20 cellular contexts compared by ENCODE assay signal in the genomic region with DNA sequence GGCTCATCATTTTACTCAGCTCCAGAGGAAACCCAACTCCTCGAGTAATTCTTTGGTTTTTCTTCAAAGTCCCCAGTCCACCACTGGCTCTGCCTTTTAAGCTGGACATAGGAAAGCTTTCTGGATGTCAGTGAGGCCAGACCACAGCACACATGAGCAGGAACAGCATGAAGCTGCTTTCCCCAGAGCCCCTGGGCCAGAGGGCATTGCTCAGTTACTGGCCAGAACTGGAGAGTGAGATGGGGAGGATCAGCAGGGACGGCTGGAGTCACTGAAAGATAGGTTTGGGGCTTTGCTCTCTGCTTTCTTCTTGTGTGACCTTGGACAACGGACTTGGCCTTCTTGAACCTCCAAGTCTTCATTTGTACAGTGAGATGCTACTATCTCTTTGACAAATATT. TPM values are rescaled to one million over a fixed set of nuclear protein-coding genes. Genes with fewer than 3 reads are reported as not detected.
DNase-seq lines count a peak whose midpoint lies in the region; ATAC-seq, FAIRE-seq and TF ChIP-seq lines count a peak whose summit lies in the region.
"Had no signal": no experiment of that assay in that cellular context is flagged by ENCODE, and none has a peak within 500 bp of the region (broad histone marks: within the 10 kb centered on the region; RNA-seq: fewer than 3 reads in every experiment).

No MANE protein-coding gene starts in this region.

- RAD21 ChIA-PET in GM12878 (lab: Charles Lee; ENCODE audit: unreplicated experiment) = no interaction called here

- H3K4me3 ChIP-seq in HepG2 (replicated peaks in 1 of 3; ENCODE audit: insufficient read depth in 1 of 3, low read depth in 2 of 3, low read length in 3 of 3) (peak overlapping the region in 1 of 3 experiments; percentile 55; a peak in 1 of 6 replicates), right lobe of liver (no peak overlapping the region), GM12878 (no peak overlapping the region)
- H3K4me3 ChIP-seq: BLaER1 treated with 17β-estradiol and CSF1 and Interleukin-3, amounts not matched to agents 10 nM and 100 nM; GM23338 had no signal

- H3K36me3 Mint-ChIP-seq in stimulated activated memory B cell treated with anti-CD40 and anti-IgM and Interleukin-4, amounts not matched to agents 10 μg/mL and 1 μg/mL and 100 μg/mL, for 72 hours = peaks cover 32% of the 10 kb centered on the region

- peak; percentile 31 for ATAC-seq in HepG2
- ATAC-seq in right lobe of liver = no peak
- no peak for ATAC-seq in GM12878
- no peak for ATAC-seq in stimulated activated memory B cell treated with anti-CD40 and anti-IgM and Interleukin-4, amounts not matched to agents 10 μg/mL and 1 μg/mL and 100 μg/mL, for 72 hours
- ATAC-seq: CD8-positive, alpha-beta T cell; GM23338 had no signal

- WGBS in HepG2 (ENCODE audit: low lambda C conversion rate) = 34% methylated on average over 3 of the region's 3 CpGs
- WGBS in right lobe of liver (ENCODE audit: insufficient coverage, low coverage, low lambda C conversion rate, missing lambda C conversion rate) = 78% methylated on average over 3 of the region's 3 CpGs
- 43% methylated on average over 3 of the region's 3 CpGs for whole genome bisulfite sequencing in GM12878 (ENCODE audit: insufficient coverage, insufficient replicate concordance, low lambda C conversion rate, missing lambda C conversion rate)

- TF ChIP-seq RAD21 in HepG2 (CRISPR knock-in tag; IDR thresholded peaks at IDR 0.05) (no peak), GM12878 (IDR thresholded peaks at IDR 0.05; ENCODE audit: insufficient read depth, low read depth, low read length) (no peak)

- H2AFZ ChIP-seq in HepG2 (ENCODE audit: low read length) = no peak overlapping the region
- no peak overlapping the region for H2AFZ ChIP-seq in GM12878 (ENCODE audit: control insufficient read depth, low read depth, low read length)
- H2AFZ ChIP-seq: GM23338 had no signal

- no TSS peak for BruUV-seq in HepG2 (replicated peaks; lab: Mats Ljungman, UMichigan)
- no TSS peak for BruUV-seq in GM12878 (replicated peaks; lab: Mats Ljungman, UMichigan)

- H3K4me2 ChIP-seq in HepG2 (ENCODE audit: low read depth, low read length) (peak overlapping the region; percentile 72), GM12878 (ENCODE audit: control insufficient read depth, insufficient read depth) (no peak overlapping the region)
- H3K4me2 ChIP-seq: BLaER1 treated with 17β-estradiol and CSF1 and Interleukin-3, amounts not matched to agents 10 nM and 100 nM; GM23338 had no signal

- H3K4me1 ChIP-seq in HepG2 (ENCODE audit: insufficient read depth, low read length) (peaks cover 38% of the 10 kb centered on the region), right lobe of liver (peaks cover 0 to 8% (median 2%) of the 10 kb centered on the region in 4 donors), GM12878 (ENCODE audit: control insufficient read depth, insufficient read depth, low read length) (no peaks in the 10 kb centered on the region)
- H3K4me1 ChIP-seq: BLaER1 treated with 17β-estradiol and CSF1 and Interleukin-3, amounts not matched to agents 10 nM and 100 nM had no signal

- POLR2A ChIA-PET in HepG2 (lab: Yijun Ruan, JAX) (no interaction called here), GM12878 (lab: Charles Lee) (no interaction called here)

- peak overlapping the region; percentile 1 for H3K27ac Mint-ChIP-seq in stimulated activated memory B cell treated with anti-CD40 and anti-IgM and Interleukin-4, amounts not matched to agents 10 μg/mL and 1 μg/mL and 100 μg/mL, for 72 hours
- H3K27ac Mint-ChIP-seq: CD8-positive, alpha-beta T cell; GM23338 had no signal

- TF ChIP-seq EP300 in HepG2 (IDR thresholded peaks at IDR 0.05; ENCODE audit: low read depth in 2 of 2, low read length in 2 of 2) (no peak), HepG2 (CRISPR knock-in tag; IDR thresholded peaks at IDR 0.05; ENCODE audit: borderline replicate concordance) (no peak), GM12878 (IDR thresholded peaks at IDR 0.05; ENCODE audit: borderline replicate concordance in 1 of 2, control insufficient read depth in 1 of 2, low read depth in 2 of 2, low read length in 2 of 2) (no peak)

- SMC1A ChIA-PET in GM12878 (lab: Charles Lee; ENCODE audit: uncharacterized antibody, unreplicated experiment) = no interaction called here

- H3K4me1 Mint-ChIP-seq in stimulated activated memory B cell treated with anti-CD40 and anti-IgM and Interleukin-4, amounts not matched to agents 10 μg/mL and 1 μg/mL and 100 μg/mL, for 72 hours = no peaks in the 10 kb centered on the region
- H3K4me1 Mint-ChIP-seq: GM23338 had no signal

- H3K36me3 ChIP-seq in HepG2 (replicated peaks in 1 of 2; ENCODE audit: control insufficient read depth in 1 of 2, insufficient read depth in 2 of 2, low read length in 2 of 2) = no peaks in the 10 kb centered on the region
- peaks cover 0 to 13% (median 0%) of the 10 kb centered on the region in 4 donors for H3K36me3 ChIP-seq in right lobe of liver
- no peaks in the 10 kb centered on the region; a peak in 2 of 4 replicates for H3K36me3 ChIP-seq in GM12878 (ENCODE audit: control insufficient read depth in 2 of 2, insufficient read depth in 2 of 2, low read length in 1 of 2)

- H3K27ac ChIP-seq in HepG2 (ENCODE audit: extremely low read length, insufficient read depth, low read length) = no peak overlapping the region
- H3K27ac ChIP-seq in right lobe of liver = no peak overlapping the region
- no peak overlapping the region for H3K27ac ChIP-seq in GM12878 (ENCODE audit: control insufficient read depth, insufficient read depth)
- H3K27ac ChIP-seq: BLaER1 treated with 17β-estradiol and CSF1 and Interleukin-3, amounts not matched to agents 10 nM and 100 nM had no signal

- no peak overlapping the region for H3K4me3 Mint-ChIP-seq in stimulated activated memory B cell treated with anti-CD40 and anti-IgM and Interleukin-4, amounts not matched to agents 10 μg/mL and 1 μg/mL and 100 μg/mL, for 72 hours
- H3K4me3 Mint-ChIP-seq: CD8-positive, alpha-beta T cell; GM23338; IgD-negative memory B cell had no signal

- intact Hi-C loops in HepG2 (cut with micrococcal nuclease; ENCODE audit: unreplicated experiment) (no loop called here), right lobe of liver (cut with DNase I) (no loop called here), GM12878 (cut with micrococcal nuclease; ENCODE audit: unreplicated experiment) (loop anchor here (5.0 kb wide), 1 partner anchor 308 kb away; no protein-coding TSS in a partner anchor)

- no peaks in the 10 kb centered on the region for H3K9me3 Mint-ChIP-seq in stimulated activated memory B cell treated with anti-CD40 and anti-IgM and Interleukin-4, amounts not matched to agents 10 μg/mL and 1 μg/mL and 100 μg/mL, for 72 hours
- H3K9me3 Mint-ChIP-seq: CD8-positive, alpha-beta T cell; GM23338; IgD-negative memory B cell had no signal

- H4K20me1 ChIP-seq in HepG2 (ENCODE audit: insufficient read depth, low read length) = no peaks in the 10 kb centered on the region
- no peaks in the 10 kb centered on the region for H4K20me1 ChIP-seq in GM12878 (ENCODE audit: control insufficient read depth, insufficient read depth)

- no peak for TF ChIP-seq CTCF in HepG2 (CRISPR knock-in tag; IDR thresholded peaks at IDR 0.05)
- no peak for TF ChIP-seq CTCF in right lobe of liver (IDR thresholded peaks at IDR 0.05)
- no peak for TF ChIP-seq CTCF in GM12878 (IDR thresholded peaks at IDR 0.05 in 2 of 3, conservative IDR thresholded peaks at IDR 0.05 in 1 of 3; ENCODE audit: control insufficient read depth in 2 of 3, extremely low read depth in 1 of 3, insufficient read depth in 1 of 3, low read depth in 3 of 3, low read length in 3 of 3)

- CTCF ChIA-PET in HepG2 (lab: Yijun Ruan, JAX; ENCODE audit: low intra/inter-chr PET ratio, low total read pairs) = no interaction called here
- CTCF ChIA-PET in GM12878 (lab: Yijun Ruan, JAX) = interaction anchor here (0.6 kb wide), 1 partner anchor 461 kb away, joined by 3 read pairs; no protein-coding TSS in a partner anchor

- H3K9me3 ChIP-seq in HepG2 (ENCODE audit: low read length) = no peaks in the 10 kb centered on the region
- H3K9me3 ChIP-seq in right lobe of liver = no peaks in the 10 kb centered on the region
- H3K9me3 ChIP-seq in GM12878 (replicated peaks; ENCODE audit: control insufficient read depth, insufficient read depth, low read length) = no peaks in the 10 kb centered on the region
- H3K9me3 ChIP-seq: BLaER1 treated with 17β-estradiol and CSF1 and Interleukin-3, amounts not matched to agents 10 nM and 100 nM had no signal

- no peaks in the 10 kb centered on the region for H3K27me3 Mint-ChIP-seq in stimulated activated memory B cell treated with anti-CD40 and anti-IgM and Interleukin-4, amounts not matched to agents 10 μg/mL and 1 μg/mL and 100 μg/mL, for 72 hours

- FAIRE-seq in HepG2 (lab: Jason Lieb, UNC) = no peak
- peak; percentile 35 for FAIRE-seq in GM12878 (lab: Jason Lieb, UNC)
- FAIRE-seq: GM12891, GM18507, H54, HTR-8/SVneo had no signal

- in situ Hi-C loops in HepG2 (cut with HindIII; ENCODE audit: extremely low pct_ligation_motif_present, low pct_unique_long_range_greater_than_20kb) (no loop called here), GM12878 (cut with MboI) (no loop called here)

- no peaks in the 10 kb centered on the region for H3K79me2 ChIP-seq in HepG2 (ENCODE audit: insufficient read depth, low read length)
- H3K79me2 ChIP-seq in GM12878 (ENCODE audit: control insufficient read depth, insufficient read depth, low read length) = no peaks in the 10 kb centered on the region

- H3K27me3 ChIP-seq in HepG2 (ENCODE audit: control insufficient read depth in 1 of 2, insufficient read depth in 2 of 2, low read length in 2 of 2) = peaks cover 5 to 39% of the 10 kb centered on the region in 2 experiments
- H3K27me3 ChIP-seq in right lobe of liver = no peaks in the 10 kb centered on the region
- no peaks in the 10 kb centered on the region for H3K27me3 ChIP-seq in GM12878 (replicated peaks in 1 of 2; ENCODE audit: control insufficient read depth in 2 of 2, insufficient read depth in 2 of 2, low read length in 1 of 2)
- H3K27me3 ChIP-seq: BLaER1 treated with 17β-estradiol and CSF1 and Interleukin-3, amounts not matched to agents 10 nM and 100 nM had no signal

- no peak for TF ChIP-seq POLR2A in HepG2 (IDR thresholded peaks at IDR 0.05; ENCODE audit: insufficient read depth in 1 of 2, low read depth in 2 of 2, low read length in 2 of 2)
- no peak for TF ChIP-seq POLR2A in right lobe of liver (IDR thresholded peaks at IDR 0.05)
- TF ChIP-seq POLR2A in GM12878 (IDR thresholded peaks at IDR 0.05; ENCODE audit: low read depth, low read length) = no peak

- DNase-seq in HepG2 (ENCODE audit: low spot score) (no peak), right lobe of liver (no peak), GM12878 (ENCODE audit: low read depth, low spot score) (no peak), NCI-H2196 (lab: John Stamatoyannopoulos, UW; ENCODE audit: unreplicated experiment) (no peak), NCI-H1092 (lab: John Stamatoyannopoulos, UW) (no peak), GM03348 (ENCODE audit: low spot score) (no peak)
- DNase-seq: 8988T; Calu3; CD8-positive, alpha-beta T cell; DMS79 treated with DMSO at 0.1 percent for 48 hours; GF-D8; HCEC 1CT had no signal

- H3K9ac ChIP-seq in HepG2 (ENCODE audit: insufficient read depth, low read depth, low read length) = no peak overlapping the region
- no peak overlapping the region for H3K9ac ChIP-seq in GM12878 (ENCODE audit: control insufficient read depth, insufficient read depth, low read length)
- H3K9ac ChIP-seq: BLaER1 treated with 17β-estradiol and CSF1 and Interleukin-3, amounts not matched to agents 10 nM and 100 nM had no signal

RNA-seq across cellular contexts. Expression of a gene that starts 43.1 kb away (rescaled TPM):
- total RNA-seq in HepG2 (2016; rRNA removed; fragmentation: Illumina TruSeq; extraction: Trizol) = 15.5 and 16.2 TPM in 2 replicates
- 5.1 and 6.0 TPM in 2 replicates for total RNA-seq in HepG2 (2016; cell fraction: cytosol; rRNA removed; fragmentation: Illumina TruSeq; extraction: Trizol; ENCODE audit: low read depth)
- 14.9 and 16.1 TPM in 2 replicates for total RNA-seq in HepG2 (2016; cell fraction: insoluble cytoplasmic fraction; rRNA removed; fragmentation: Illumina TruSeq; extraction: Trizol)
- 7.8 TPM in 2 replicates for total RNA-seq in HepG2 (2016; cell fraction: membrane; rRNA removed; fragmentation: Illumina TruSeq; extraction: Trizol)
- 20.8 and 22.4 TPM in 2 replicates for total RNA-seq in HepG2 (2016; cell fraction: nucleus; rRNA removed; fragmentation: Illumina TruSeq; extraction: Trizol)
- polyA plus RNA-seq in HepG2 (2011; rRNA removed) = 35.2 and 37.1 TPM in 2 replicates
- polyA plus RNA-seq in HepG2 (2011; cell fraction: cytosol; rRNA removed) = 22.5 and 24.9 TPM in 2 replicates
- polyA plus RNA-seq in HepG2 (2011; cell fraction: nucleus; rRNA removed) = 82.0 and 93.9 TPM in 2 replicates
- polyA plus RNA-seq in HepG2 (2012) = 18.0 and 20.0 TPM in 2 replicates
- polyA plus RNA-seq in HepG2 (2016; cell fraction: cytosol; fragmentation: Illumina TruSeq; extraction: Trizol; ENCODE audit: low read depth) = 1.4 and 1.5 TPM in 2 replicates
- polyA plus RNA-seq in HepG2 (2016; cell fraction: insoluble cytoplasmic fraction; fragmentation: Illumina TruSeq; extraction: Trizol; ENCODE audit: low read depth) = 13.9 and 16.3 TPM in 2 replicates
- 4.4 and 4.5 TPM in 2 replicates for polyA plus RNA-seq in HepG2 (2016; cell fraction: membrane; fragmentation: Illumina TruSeq; extraction: Trizol; ENCODE audit: low read depth)
- polyA plus RNA-seq in HepG2 (2016; cell fraction: nucleus; fragmentation: Illumina TruSeq; extraction: Trizol; ENCODE audit: insufficient read depth, low read depth) = 31.0 and 39.2 TPM in 2 replicates
- 52.9 and 70.5 TPM in 2 replicates for polyA minus RNA-seq in HepG2 (2011; rRNA and poly(A)+ RNA removed; ENCODE audit: low replicate concordance)
- 23.5 and 23.8 TPM in 2 replicates for polyA minus RNA-seq in HepG2 (2011; cell fraction: cytosol; rRNA and poly(A)+ RNA removed)
- polyA minus RNA-seq in HepG2 (2011; cell fraction: nucleus; rRNA and poly(A)+ RNA removed) = 46.7 and 57.6 TPM in 2 replicates
- 10 to 100 TPM; 15.7 to 33.1 (median 23.3) TPM for total RNA-seq in right lobe of liver
- total RNA-seq in GM12878 (2013; cell fraction: nucleolus; rRNA removed) = 76.0 and 77.9 TPM in 2 replicates
- 18.2 and 18.9 TPM in 2 replicates for total RNA-seq in GM12878 (2014; rRNA removed)
- total RNA-seq in GM12878 (2014; rRNA removed; fragmentation: Illumina TruSeq; extraction: Trizol) = 16.4 and 17.9 TPM in 2 replicates
- 18.1 and 20.1 TPM in 2 replicates for total RNA-seq in GM12878 (2021)
- 7.0 TPM for polyA plus RNA-seq in GM12878 (2011; ENCODE audit: low read depth)
- 42.8 and 51.8 TPM in 2 replicates for polyA plus RNA-seq in GM12878 (2011; rRNA removed)
- 40.4 and 45.2 TPM in 2 replicates for polyA plus RNA-seq in GM12878 (2011; cell fraction: cytosol; rRNA removed)
- polyA plus RNA-seq in GM12878 (2011; cell fraction: nucleus; rRNA removed) = 113 and 115 TPM in 2 replicates
- polyA plus RNA-seq in GM12878 (2012) = 8.1 and 8.7 TPM in 2 replicates
- polyA plus RNA-seq in GM12878 (2014; fragmentation: Illumina TruSeq; extraction: Trizol) = 19.5 and 19.7 TPM in 2 replicates
- polyA plus RNA-seq in GM12878 (2014; fragmentation: Nextera tagmentation; extraction: Ambion mirVana) = 1 to 10 TPM; 4.9 to 6.0 TPM
- polyA plus RNA-seq in GM12878 (2014; rRNA removed) = 22.1 and 29.3 TPM in 2 replicates
- polyA plus RNA-seq in GM12878 (2016; fragmentation: Nextera tagmentation; extraction: Ambion mirVana) = 10 to 100 TPM in 1 of 2 experiments, under 1 TPM in 1; 0.98 to 12.3 TPM
- polyA minus RNA-seq in GM12878 (2011; rRNA and poly(A)+ RNA removed) = 38.9 and 46.2 TPM in 2 replicates
- 12.3 and 19.3 TPM in 2 replicates for polyA minus RNA-seq in GM12878 (2011; cell fraction: cytosol; rRNA and poly(A)+ RNA removed)
- polyA minus RNA-seq in GM12878 (2011; cell fraction: nucleus; rRNA and poly(A)+ RNA removed) = 26.8 and 29.0 TPM in 2 replicates
